ENCODE assay signal across 1 cellular context in the genomic region with DNA sequence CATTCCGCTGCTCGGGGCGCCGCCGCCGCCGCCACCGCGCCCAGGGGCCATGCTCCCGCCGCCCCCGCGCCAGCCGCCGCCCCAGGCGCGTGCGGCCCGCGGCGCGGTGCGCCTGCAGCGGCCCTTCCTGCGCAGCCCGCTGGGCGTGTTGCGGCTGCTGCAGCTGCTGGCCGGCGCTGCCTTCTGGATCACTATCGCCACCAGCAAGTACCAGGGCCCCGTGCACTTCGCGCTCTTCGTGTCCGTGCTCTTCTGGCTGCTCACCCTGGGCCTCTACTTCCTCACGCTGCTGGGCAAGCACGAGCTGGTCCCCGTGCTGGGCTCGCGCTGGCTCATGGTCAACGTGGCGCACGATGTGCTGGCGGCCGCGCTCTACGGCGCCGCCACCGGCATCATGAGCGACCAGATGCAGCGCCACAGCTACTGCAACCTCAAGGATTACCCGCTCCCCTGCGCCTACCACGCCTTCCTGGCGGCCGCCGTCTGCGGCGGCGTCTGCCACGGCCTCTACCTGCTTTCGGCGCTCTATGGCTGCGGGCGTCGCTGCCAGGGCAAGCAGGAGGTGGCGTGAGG.
TF ChIP-seq lines count a peak whose summit lies in the region.

No MANE protein-coding gene starts in this region.

TF ChIP-seq in WTC11, 78 proteins besides CTCF, POLR2A, EP300 and RAD21 (continued from another document and continues in another):
- no peak for TF ChIP-seq NFATC4 (CRISPR knock-in tag; IDR thresholded peaks at IDR 0.05)
- TF ChIP-seq, protein P1, sequence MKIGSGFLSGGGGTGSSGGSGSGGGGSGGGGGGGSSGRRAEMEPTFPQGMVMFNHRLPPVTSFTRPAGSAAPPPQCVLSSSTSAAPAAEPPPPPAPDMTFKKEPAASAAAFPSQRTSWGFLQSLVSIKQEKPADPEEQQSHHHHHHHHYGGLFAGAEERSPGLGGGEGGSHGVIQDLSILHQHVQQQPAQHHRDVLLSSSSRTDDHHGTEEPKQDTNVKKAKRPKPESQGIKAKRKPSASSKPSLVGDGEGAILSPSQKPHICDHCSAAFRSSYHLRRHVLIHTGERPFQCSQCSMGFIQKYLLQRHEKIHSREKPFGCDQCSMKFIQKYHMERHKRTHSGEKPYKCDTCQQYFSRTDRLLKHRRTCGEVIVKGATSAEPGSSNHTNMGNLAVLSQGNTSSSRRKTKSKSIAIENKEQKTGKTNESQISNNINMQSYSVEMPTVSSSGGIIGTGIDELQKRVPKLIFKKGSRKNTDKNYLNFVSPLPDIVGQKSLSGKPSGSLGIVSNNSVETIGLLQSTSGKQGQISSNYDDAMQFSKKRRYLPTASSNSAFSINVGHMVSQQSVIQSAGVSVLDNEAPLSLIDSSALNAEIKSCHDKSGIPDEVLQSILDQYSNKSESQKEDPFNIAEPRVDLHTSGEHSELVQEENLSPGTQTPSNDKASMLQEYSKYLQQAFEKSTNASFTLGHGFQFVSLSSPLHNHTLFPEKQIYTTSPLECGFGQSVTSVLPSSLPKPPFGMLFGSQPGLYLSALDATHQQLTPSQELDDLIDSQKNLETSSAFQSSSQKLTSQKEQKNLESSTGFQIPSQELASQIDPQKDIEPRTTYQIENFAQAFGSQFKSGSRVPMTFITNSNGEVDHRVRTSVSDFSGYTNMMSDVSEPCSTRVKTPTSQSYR (CRISPR knock-in tag; IDR thresholded peaks at IDR 0.05): peak; percentile 89; the same call in 1 of the 2 replicates
- TF ChIP-seq, protein P2, sequence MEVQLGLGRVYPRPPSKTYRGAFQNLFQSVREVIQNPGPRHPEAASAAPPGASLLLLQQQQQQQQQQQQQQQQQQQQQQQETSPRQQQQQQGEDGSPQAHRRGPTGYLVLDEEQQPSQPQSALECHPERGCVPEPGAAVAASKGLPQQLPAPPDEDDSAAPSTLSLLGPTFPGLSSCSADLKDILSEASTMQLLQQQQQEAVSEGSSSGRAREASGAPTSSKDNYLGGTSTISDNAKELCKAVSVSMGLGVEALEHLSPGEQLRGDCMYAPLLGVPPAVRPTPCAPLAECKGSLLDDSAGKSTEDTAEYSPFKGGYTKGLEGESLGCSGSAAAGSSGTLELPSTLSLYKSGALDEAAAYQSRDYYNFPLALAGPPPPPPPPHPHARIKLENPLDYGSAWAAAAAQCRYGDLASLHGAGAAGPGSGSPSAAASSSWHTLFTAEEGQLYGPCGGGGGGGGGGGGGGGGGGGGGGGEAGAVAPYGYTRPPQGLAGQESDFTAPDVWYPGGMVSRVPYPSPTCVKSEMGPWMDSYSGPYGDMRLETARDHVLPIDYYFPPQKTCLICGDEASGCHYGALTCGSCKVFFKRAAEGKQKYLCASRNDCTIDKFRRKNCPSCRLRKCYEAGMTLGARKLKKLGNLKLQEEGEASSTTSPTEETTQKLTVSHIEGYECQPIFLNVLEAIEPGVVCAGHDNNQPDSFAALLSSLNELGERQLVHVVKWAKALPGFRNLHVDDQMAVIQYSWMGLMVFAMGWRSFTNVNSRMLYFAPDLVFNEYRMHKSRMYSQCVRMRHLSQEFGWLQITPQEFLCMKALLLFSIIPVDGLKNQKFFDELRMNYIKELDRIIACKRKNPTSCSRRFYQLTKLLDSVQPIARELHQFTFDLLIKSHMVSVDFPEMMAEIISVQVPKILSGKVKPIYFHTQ (CRISPR knock-in tag; IDR thresholded peaks at IDR 0.05): no peak
- TF ChIP-seq, protein P3, sequence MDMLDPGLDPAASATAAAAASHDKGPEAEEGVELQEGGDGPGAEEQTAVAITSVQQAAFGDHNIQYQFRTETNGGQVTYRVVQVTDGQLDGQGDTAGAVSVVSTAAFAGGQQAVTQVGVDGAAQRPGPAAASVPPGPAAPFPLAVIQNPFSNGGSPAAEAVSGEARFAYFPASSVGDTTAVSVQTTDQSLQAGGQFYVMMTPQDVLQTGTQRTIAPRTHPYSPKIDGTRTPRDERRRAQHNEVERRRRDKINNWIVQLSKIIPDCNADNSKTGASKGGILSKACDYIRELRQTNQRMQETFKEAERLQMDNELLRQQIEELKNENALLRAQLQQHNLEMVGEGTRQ (CRISPR knock-in tag; IDR thresholded peaks at IDR 0.05): no peak
- TF ChIP-seq ZNF317 (CRISPR knock-in tag; IDR thresholded peaks at IDR 0.05; ENCODE audit: borderline replicate concordance, low read depth): peak; percentile 39; the same call in 1 of the 2 replicates
- no peak for TF ChIP-seq NFYB (CRISPR knock-in tag; conservative IDR thresholded peaks at IDR 0.05; ENCODE audit: low read depth)
- TF ChIP-seq NR3C1 (CRISPR knock-in tag; conservative IDR thresholded peaks at IDR 0.05; ENCODE audit: low read depth): no peak
- TF ChIP-seq, protein P4, sequence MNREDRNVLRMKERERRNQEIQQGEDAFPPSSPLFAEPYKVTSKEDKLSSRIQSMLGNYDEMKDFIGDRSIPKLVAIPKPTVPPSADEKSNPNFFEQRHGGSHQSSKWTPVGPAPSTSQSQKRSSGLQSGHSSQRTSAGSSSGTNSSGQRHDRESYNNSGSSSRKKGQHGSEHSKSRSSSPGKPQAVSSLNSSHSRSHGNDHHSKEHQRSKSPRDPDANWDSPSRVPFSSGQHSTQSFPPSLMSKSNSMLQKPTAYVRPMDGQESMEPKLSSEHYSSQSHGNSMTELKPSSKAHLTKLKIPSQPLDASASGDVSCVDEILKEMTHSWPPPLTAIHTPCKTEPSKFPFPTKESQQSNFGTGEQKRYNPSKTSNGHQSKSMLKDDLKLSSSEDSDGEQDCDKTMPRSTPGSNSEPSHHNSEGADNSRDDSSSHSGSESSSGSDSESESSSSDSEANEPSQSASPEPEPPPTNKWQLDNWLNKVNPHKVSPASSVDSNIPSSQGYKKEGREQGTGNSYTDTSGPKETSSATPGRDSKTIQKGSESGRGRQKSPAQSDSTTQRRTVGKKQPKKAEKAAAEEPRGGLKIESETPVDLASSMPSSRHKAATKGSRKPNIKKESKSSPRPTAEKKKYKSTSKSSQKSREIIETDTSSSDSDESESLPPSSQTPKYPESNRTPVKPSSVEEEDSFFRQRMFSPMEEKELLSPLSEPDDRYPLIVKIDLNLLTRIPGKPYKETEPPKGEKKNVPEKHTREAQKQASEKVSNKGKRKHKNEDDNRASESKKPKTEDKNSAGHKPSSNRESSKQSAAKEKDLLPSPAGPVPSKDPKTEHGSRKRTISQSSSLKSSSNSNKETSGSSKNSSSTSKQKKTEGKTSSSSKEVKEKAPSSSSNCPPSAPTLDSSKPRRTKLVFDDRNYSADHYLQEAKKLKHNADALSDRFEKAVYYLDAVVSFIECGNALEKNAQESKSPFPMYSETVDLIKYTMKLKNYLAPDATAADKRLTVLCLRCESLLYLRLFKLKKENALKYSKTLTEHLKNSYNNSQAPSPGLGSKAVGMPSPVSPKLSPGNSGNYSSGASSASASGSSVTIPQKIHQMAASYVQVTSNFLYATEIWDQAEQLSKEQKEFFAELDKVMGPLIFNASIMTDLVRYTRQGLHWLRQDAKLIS (CRISPR knock-in tag; IDR thresholded peaks at IDR 0.05; ENCODE audit: borderline replicate concordance): 0 out of 2 replicates have a peak, but pooled peaks have one; percentile 20
- TF ChIP-seq ZBTB21 (CRISPR knock-in tag; IDR thresholded peaks at IDR 0.05; ENCODE audit: borderline replicate concordance): no peak
- TF ChIP-seq, protein P5, sequence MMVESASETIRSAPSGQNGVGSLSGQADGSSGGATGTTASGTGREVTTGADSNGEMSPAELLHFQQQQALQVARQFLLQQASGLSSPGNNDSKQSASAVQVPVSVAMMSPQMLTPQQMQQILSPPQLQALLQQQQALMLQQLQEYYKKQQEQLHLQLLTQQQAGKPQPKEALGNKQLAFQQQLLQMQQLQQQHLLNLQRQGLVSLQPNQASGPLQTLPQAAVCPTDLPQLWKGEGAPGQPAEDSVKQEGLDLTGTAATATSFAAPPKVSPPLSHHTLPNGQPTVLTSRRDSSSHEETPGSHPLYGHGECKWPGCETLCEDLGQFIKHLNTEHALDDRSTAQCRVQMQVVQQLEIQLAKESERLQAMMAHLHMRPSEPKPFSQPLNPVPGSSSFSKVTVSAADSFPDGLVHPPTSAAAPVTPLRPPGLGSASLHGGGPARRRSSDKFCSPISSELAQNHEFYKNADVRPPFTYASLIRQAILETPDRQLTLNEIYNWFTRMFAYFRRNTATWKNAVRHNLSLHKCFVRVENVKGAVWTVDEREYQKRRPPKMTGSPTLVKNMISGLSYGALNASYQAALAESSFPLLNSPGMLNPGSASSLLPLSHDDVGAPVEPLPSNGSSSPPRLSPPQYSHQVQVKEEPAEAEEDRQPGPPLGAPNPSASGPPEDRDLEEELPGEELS (CRISPR knock-in tag; IDR thresholded peaks at IDR 0.05): peak; percentile 97
- peak; percentile 61; the same call in 1 of the 2 replicates for TF ChIP-seq CREB1 (CRISPR knock-in tag; IDR thresholded peaks at IDR 0.05)
- TF ChIP-seq SP1 (CRISPR knock-in tag; conservative IDR thresholded peaks at IDR 0.05): no peak
- TF ChIP-seq, protein P6, sequence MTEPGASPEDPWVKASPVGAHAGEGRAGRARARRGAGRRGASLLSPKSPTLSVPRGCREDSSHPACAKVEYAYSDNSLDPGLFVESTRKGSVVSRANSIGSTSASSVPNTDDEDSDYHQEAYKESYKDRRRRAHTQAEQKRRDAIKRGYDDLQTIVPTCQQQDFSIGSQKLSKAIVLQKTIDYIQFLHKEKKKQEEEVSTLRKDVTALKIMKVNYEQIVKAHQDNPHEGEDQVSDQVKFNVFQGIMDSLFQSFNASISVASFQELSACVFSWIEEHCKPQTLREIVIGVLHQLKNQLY (CRISPR knock-in tag; IDR thresholded peaks at IDR 0.05): 0 out of 2 replicates have a peak, but pooled peaks have one; percentile 66
- TF ChIP-seq, protein P7, sequence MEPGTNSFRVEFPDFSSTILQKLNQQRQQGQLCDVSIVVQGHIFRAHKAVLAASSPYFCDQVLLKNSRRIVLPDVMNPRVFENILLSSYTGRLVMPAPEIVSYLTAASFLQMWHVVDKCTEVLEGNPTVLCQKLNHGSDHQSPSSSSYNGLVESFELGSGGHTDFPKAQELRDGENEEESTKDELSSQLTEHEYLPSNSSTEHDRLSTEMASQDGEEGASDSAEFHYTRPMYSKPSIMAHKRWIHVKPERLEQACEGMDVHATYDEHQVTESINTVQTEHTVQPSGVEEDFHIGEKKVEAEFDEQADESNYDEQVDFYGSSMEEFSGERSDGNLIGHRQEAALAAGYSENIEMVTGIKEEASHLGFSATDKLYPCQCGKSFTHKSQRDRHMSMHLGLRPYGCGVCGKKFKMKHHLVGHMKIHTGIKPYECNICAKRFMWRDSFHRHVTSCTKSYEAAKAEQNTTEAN (CRISPR knock-in tag; IDR thresholded peaks at IDR 0.05): peak; percentile 84; the same call in 1 of the 2 replicates
- no peak for TF ChIP-seq ZNF416 (CRISPR knock-in tag; IDR thresholded peaks at IDR 0.05)
- TF ChIP-seq, protein P8, sequence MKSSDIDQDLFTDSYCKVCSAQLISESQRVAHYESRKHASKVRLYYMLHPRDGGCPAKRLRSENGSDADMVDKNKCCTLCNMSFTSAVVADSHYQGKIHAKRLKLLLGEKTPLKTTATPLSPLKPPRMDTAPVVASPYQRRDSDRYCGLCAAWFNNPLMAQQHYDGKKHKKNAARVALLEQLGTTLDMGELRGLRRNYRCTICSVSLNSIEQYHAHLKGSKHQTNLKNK (CRISPR knock-in tag; IDR thresholded peaks at IDR 0.05): no peak
- TF ChIP-seq PRRX2 (CRISPR knock-in tag; IDR thresholded peaks at IDR 0.05): no peak
- TF ChIP-seq GABPB1 (CRISPR knock-in tag; IDR thresholded peaks at IDR 0.05): no peak
- no peak for TF ChIP-seq OVOL2 (CRISPR knock-in tag; IDR thresholded peaks at IDR 0.05; ENCODE audit: borderline replicate concordance)
- TF ChIP-seq NR2C2 (CRISPR knock-in tag; IDR thresholded peaks at IDR 0.05): peak; percentile 77
- TF ChIP-seq CREM (CRISPR knock-in tag; IDR thresholded peaks at IDR 0.05): peak; percentile 30; the same call in 1 of the 2 replicates
- TF ChIP-seq TEAD4 (CRISPR knock-in tag; IDR thresholded peaks at IDR 0.05): peak; percentile 59; the same call in 1 of the 2 replicates
- TF ChIP-seq, protein P9, sequence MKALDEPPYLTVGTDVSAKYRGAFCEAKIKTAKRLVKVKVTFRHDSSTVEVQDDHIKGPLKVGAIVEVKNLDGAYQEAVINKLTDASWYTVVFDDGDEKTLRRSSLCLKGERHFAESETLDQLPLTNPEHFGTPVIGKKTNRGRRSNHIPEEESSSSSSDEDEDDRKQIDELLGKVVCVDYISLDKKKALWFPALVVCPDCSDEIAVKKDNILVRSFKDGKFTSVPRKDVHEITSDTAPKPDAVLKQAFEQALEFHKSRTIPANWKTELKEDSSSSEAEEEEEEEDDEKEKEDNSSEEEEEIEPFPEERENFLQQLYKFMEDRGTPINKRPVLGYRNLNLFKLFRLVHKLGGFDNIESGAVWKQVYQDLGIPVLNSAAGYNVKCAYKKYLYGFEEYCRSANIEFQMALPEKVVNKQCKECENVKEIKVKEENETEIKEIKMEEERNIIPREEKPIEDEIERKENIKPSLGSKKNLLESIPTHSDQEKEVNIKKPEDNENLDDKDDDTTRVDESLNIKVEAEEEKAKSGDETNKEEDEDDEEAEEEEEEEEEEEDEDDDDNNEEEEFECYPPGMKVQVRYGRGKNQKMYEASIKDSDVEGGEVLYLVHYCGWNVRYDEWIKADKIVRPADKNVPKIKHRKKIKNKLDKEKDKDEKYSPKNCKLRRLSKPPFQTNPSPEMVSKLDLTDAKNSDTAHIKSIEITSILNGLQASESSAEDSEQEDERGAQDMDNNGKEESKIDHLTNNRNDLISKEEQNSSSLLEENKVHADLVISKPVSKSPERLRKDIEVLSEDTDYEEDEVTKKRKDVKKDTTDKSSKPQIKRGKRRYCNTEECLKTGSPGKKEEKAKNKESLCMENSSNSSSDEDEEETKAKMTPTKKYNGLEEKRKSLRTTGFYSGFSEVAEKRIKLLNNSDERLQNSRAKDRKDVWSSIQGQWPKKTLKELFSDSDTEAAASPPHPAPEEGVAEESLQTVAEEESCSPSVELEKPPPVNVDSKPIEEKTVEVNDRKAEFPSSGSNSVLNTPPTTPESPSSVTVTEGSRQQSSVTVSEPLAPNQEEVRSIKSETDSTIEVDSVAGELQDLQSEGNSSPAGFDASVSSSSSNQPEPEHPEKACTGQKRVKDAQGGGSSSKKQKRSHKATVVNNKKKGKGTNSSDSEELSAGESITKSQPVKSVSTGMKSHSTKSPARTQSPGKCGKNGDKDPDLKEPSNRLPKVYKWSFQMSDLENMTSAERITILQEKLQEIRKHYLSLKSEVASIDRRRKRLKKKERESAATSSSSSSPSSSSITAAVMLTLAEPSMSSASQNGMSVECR (CRISPR knock-in tag; IDR thresholded peaks at IDR 0.05; ENCODE audit: borderline replicate concordance): peak; percentile 93
- peak; percentile 81; the same call in 1 of the 2 replicates for TF ChIP-seq KAT7 (CRISPR knock-in tag; IDR thresholded peaks at IDR 0.05; ENCODE audit: borderline replicate concordance)
- TF ChIP-seq, protein P10, sequence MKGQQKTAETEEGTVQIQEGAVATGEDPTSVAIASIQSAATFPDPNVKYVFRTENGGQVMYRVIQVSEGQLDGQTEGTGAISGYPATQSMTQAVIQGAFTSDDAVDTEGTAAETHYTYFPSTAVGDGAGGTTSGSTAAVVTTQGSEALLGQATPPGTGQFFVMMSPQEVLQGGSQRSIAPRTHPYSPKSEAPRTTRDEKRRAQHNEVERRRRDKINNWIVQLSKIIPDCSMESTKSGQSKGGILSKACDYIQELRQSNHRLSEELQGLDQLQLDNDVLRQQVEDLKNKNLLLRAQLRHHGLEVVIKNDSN (CRISPR knock-in tag; IDR thresholded peaks at IDR 0.05): peak; percentile 49; the same call in 1 of the 2 replicates
- TF ChIP-seq, protein P11, sequence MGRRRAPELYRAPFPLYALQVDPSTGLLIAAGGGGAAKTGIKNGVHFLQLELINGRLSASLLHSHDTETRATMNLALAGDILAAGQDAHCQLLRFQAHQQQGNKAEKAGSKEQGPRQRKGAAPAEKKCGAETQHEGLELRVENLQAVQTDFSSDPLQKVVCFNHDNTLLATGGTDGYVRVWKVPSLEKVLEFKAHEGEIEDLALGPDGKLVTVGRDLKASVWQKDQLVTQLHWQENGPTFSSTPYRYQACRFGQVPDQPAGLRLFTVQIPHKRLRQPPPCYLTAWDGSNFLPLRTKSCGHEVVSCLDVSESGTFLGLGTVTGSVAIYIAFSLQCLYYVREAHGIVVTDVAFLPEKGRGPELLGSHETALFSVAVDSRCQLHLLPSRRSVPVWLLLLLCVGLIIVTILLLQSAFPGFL (CRISPR knock-in tag; IDR thresholded peaks at IDR 0.05; ENCODE audit: borderline replicate concordance): no peak; the same call in 1 of the 2 replicates
- TF ChIP-seq ZNF121 (CRISPR knock-in tag; IDR thresholded peaks at IDR 0.05): peak; percentile 28; the same call in 1 of the 2 replicates
